ENCODE assay signal across 31 cellular contexts in genomic region chr14:29108908-29109307, GRCh38.
"Had no signal": no experiment of that assay in that cellular context is flagged by ENCODE, and none has a peak within 500 bp of the region (broad histone marks: within the 10 kb centered on the region; RNA-seq: fewer than 3 reads in every experiment).

No MANE protein-coding gene starts in this region.

- FAIRE-seq: astrocyte, bronchial epithelial cell had no signal

- H3K36me3 ChIP-seq: brain microvascular endothelial cell, WERI-Rb-1 had no signal

- H3K36me3 Mint-ChIP-seq: activated naive CD8-positive, alpha-beta T cell had no signal

- H3K4me3 ChIP-seq: coronary artery, dorsolateral prefrontal cortex had no signal

- H3K27ac Mint-ChIP-seq: activated CD8-positive, alpha-beta T cell treated with anti-CD3 and anti-CD28 coated beads for 36 hours; activated naive CD8-positive, alpha-beta T cell; activated T-helper 17 cell treated with anti-CD3 and anti-CD28 coated beads, Interleukin-2, amount 50 U/mL, for 72 hours; dendritic cell treated with granulocyte-macrophage colony-stimulating factor and Interleukin-4, amounts not matched to agents 40 ng/mL and 50 ng/mL, for 4 days; endodermal cell; T-helper 17 cell; T-helper 2 cell treated with Interferon-gamma antibody and Interleukin-4, amounts not matched to agents 5 μg/mL and 100 μg/mL, for 36 hours had no signal

- H3K27me3 ChIP-seq: brain microvascular endothelial cell, dorsolateral prefrontal cortex had no signal

- H3K9me3 Mint-ChIP-seq: dendritic cell treated with granulocyte-macrophage colony-stimulating factor and Interleukin-4, amounts not matched to agents 40 ng/mL and 50 ng/mL, for 4 days; endodermal cell had no signal

- H3K27ac ChIP-seq: brain microvascular endothelial cell, coronary artery, dorsolateral prefrontal cortex, WERI-Rb-1 had no signal

- H3K4me1 Mint-ChIP-seq: activated T-helper 17 cell treated with anti-CD3 and anti-CD28 coated beads, Interleukin-2, amount 50 U/mL, for 72 hours; central memory CD8-positive, alpha-beta T cell; endodermal cell; T-helper 17 cell had no signal

- DNase-seq: activated CD4-positive, alpha-beta T cell treated with anti-CD3 and anti-CD28 coated beads for 1 hour; activated CD4-positive, alpha-beta T cell treated with anti-CD3 and anti-CD28 coated beads for 4 hours; activated CD4-positive, alpha-beta T cell treated with anti-CD3 and anti-CD28 coated beads, Interleukin-2, amount 50 U/mL, for 1 hour; activated CD4-positive, alpha-beta T cell treated with anti-CD3 and anti-CD28 coated beads, Interleukin-2, amount 50 U/mL, for 48 hours; activated CD8-positive, alpha-beta memory T cell treated with anti-CD3 and anti-CD28 coated beads for 24 hours; activated CD8-positive, alpha-beta T cell treated with anti-CD3 and anti-CD28 coated beads for 36 hours; activated effector memory CD4-positive, alpha-beta T cell treated with Interleukin-2 at 50 U/mL for 16 hours; activated gamma-delta T cell treated with Interleukin-2 at 50 U/mL for 16 hours; activated naive CD4-positive, alpha-beta T cell treated with anti-CD3 and anti-CD28 coated beads, Interleukin-2, amount 50 U/mL, for 16 hours; activated naive CD4-positive, alpha-beta T cell treated with Interleukin-2 at 50 U/mL for 16 hours; activated T-cell treated with anti-CD3 and anti-CD28 coated beads, Interleukin-2, amount 50 U/mL, for 4 hours; amniotic stem cell; anterior cingulate cortex; brain microvascular endothelial cell; dorsolateral prefrontal cortex; effector memory CD4-positive, alpha-beta T cell; endodermal cell; foreskin fibroblast; head of caudate nucleus; T-helper 17 cell; T1000; WERI-Rb-1 had no signal

- H3K4me3 Mint-ChIP-seq: activated CD8-positive, alpha-beta T cell treated with anti-CD3 and anti-CD28 coated beads for 36 hours; activated naive CD8-positive, alpha-beta T cell; activated T-cell treated with anti-CD3 and anti-CD28 coated beads, Interleukin-2, amount 50 U/mL, for 4 hours; activated T-helper 17 cell treated with anti-CD3 and anti-CD28 coated beads, Interleukin-2, amount 50 U/mL, for 72 hours; central memory CD8-positive, alpha-beta T cell; dendritic cell treated with granulocyte-macrophage colony-stimulating factor and Interleukin-4, amounts not matched to agents 40 ng/mL and 50 ng/mL, for 4 days; endodermal cell; T-helper 17 cell; T-helper 2 cell treated with Interferon-gamma antibody and Interleukin-4, amounts not matched to agents 5 μg/mL and 100 μg/mL, for 36 hours had no signal

- H3K27me3 Mint-ChIP-seq: activated CD8-positive, alpha-beta T cell treated with anti-CD3 and anti-CD28 coated beads for 36 hours; activated naive CD8-positive, alpha-beta T cell; activated T-helper 17 cell treated with anti-CD3 and anti-CD28 coated beads, Interleukin-2, amount 50 U/mL, for 72 hours; central memory CD8-positive, alpha-beta T cell; dendritic cell treated with granulocyte-macrophage colony-stimulating factor and Interleukin-4, amounts not matched to agents 40 ng/mL and 50 ng/mL, for 4 days; T-helper 17 cell had no signal

- ATAC-seq: activated CD8-positive, alpha-beta T cell treated with anti-CD3 and anti-CD28 coated beads for 36 hours; activated T-cell treated with anti-CD3 and anti-CD28 coated beads, Interleukin-2, amount 50 U/mL, for 4 hours; activated T-helper 17 cell treated with anti-CD3 and anti-CD28 coated beads, Interleukin-2, amount 50 U/mL, for 72 hours; esophagus mucosa; T-helper 17 cell had no signal
